In the genomic region with DNA sequence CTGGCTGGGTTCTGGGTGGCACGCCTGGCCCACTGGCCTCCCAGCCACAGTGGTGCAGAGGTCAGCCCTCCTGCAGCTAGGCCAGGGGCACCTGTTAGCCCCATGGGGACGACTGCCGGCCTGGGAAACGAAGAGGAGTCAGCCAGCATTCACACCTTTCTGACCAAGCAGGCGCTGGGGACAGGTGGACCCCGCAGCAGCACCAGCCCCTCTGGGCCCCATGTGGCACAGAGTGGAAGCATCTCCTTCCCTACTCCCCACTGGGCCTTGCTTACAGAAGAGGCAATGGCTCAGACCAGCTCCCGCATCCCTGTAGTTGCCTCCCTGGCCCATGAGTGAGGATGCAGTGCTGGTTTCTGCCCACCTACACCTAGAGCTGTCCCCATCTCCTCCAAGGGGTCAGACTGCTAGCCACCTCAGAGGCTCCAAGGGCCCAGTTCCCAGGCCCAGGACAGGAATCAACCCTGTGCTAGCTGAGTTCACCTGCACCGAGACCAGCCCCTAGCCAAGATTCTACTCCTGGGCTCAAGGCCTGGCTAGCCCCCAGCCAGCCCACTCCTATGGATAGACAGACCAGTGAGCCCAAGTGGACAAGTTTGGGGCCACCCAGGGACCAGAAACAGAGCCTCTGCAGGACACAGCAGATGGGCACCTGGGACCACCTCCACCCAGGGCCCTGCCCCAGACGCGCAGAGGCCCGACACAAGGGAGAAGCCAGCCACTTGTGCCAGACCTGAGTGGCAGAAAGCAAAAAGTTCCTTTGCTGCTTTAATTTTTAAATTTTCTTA, we compare ENCODE assay signal across 1 cellular context.
TF ChIP-seq lines count a peak whose summit lies in the region.

No MANE protein-coding gene starts in this region.

TF ChIP-seq in K562, 482 proteins besides CTCF, POLR2A, EP300 and RAD21 (continued from another document):
- TF ChIP-seq ZNF583 (CRISPR knock-in tag; IDR thresholded peaks at IDR 0.05) (peak; percentile 51; the same call in 1 of the 2 replicates), ZNF124 (CRISPR knock-in tag; IDR thresholded peaks at IDR 0.05) (no peak), TBL1XR1 (IDR thresholded peaks at IDR 0.05; ENCODE audit: low read length in 2 of 2) (no peak), ZNF436 (CRISPR knock-in tag; IDR thresholded peaks at IDR 0.05) (peak; percentile 44; the same call in 1 of the 2 replicates), COPS2 (conservative IDR thresholded peaks at IDR 0.05) (no peak), ELF2 (CRISPR knock-in tag; IDR thresholded peaks at IDR 0.05) (no peak), POLR2B (IDR thresholded peaks at IDR 0.05; ENCODE audit: low read depth, partially characterized antibody) (peak; percentile 54), ZNF239 (CRISPR knock-in tag; IDR thresholded peaks at IDR 0.05) (no peak), SMAD1 (IDR thresholded peaks at IDR 0.05; ENCODE audit: low read depth, low read length, partially characterized antibody) (no peak), NFIC (IDR thresholded peaks at IDR 0.05) (no peak), FOSL1 (tag; conservative IDR thresholded peaks at IDR 0.05) (no peak), RBBP5 (IDR thresholded peaks at IDR 0.05; ENCODE audit: borderline replicate concordance, insufficient read depth, low read length, poor library complexity, severe bottlenecking) (no peak), SOX6 (IDR thresholded peaks at IDR 0.05) (no peak), ZNF253 (CRISPR knock-in tag; conservative IDR thresholded peaks at IDR 0.05) (no peak), SUPT5H (IDR thresholded peaks at IDR 0.05) (peak; percentile 60), EZH2 (IDR thresholded peaks at IDR 0.05; ENCODE audit: borderline replicate concordance, low read depth, low read length) (no peak), ZNF347 (CRISPR knock-in tag; IDR thresholded peaks at IDR 0.05; ENCODE audit: low read depth) (0 out of 2 replicates have a peak, but pooled peaks have one; percentile 50), POLR2AphosphoS2 (IDR thresholded peaks at IDR 0.05; ENCODE audit: low read length) (peak; percentile 77), PHF8 (IDR thresholded peaks at IDR 0.05; ENCODE audit: borderline replicate concordance, low read length) (no peak; the same call in 1 of the 2 replicates), IFI16 (CRISPR knock-in tag; IDR thresholded peaks at IDR 0.05) (no peak), SNIP1 (IDR thresholded peaks at IDR 0.05; ENCODE audit: low read depth) (no peak), MAFF (IDR thresholded peaks at IDR 0.05; ENCODE audit: low read length) (no peak), TCFL5 (CRISPR knock-in tag; conservative IDR thresholded peaks at IDR 0.05) (no peak), GTF2F1 (IDR thresholded peaks at IDR 0.05; ENCODE audit: low read depth, low read length) (no peak), ZBTB8A (IDR thresholded peaks at IDR 0.05; ENCODE audit: partially characterized antibody) (no peak), TAL1 (IDR thresholded peaks at IDR 0.05) (no peak)
- TF ChIP-seq, protein P1, sequence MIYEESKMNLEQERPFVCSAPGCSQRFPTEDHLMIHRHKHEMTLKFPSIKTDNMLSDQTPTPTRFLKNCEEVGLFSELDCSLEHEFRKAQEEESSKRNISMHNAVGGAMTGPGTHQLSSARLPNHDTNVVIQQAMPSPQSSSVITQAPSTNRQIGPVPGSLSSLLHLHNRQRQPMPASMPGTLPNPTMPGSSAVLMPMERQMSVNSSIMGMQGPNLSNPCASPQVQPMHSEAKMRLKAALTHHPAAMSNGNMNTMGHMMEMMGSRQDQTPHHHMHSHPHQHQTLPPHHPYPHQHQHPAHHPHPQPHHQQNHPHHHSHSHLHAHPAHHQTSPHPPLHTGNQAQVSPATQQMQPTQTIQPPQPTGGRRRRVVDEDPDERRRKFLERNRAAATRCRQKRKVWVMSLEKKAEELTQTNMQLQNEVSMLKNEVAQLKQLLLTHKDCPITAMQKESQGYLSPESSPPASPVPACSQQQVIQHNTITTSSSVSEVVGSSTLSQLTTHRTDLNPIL (CRISPR knock-in tag; IDR thresholded peaks at IDR 0.05), result no peak
- TF ChIP-seq, protein P2, sequence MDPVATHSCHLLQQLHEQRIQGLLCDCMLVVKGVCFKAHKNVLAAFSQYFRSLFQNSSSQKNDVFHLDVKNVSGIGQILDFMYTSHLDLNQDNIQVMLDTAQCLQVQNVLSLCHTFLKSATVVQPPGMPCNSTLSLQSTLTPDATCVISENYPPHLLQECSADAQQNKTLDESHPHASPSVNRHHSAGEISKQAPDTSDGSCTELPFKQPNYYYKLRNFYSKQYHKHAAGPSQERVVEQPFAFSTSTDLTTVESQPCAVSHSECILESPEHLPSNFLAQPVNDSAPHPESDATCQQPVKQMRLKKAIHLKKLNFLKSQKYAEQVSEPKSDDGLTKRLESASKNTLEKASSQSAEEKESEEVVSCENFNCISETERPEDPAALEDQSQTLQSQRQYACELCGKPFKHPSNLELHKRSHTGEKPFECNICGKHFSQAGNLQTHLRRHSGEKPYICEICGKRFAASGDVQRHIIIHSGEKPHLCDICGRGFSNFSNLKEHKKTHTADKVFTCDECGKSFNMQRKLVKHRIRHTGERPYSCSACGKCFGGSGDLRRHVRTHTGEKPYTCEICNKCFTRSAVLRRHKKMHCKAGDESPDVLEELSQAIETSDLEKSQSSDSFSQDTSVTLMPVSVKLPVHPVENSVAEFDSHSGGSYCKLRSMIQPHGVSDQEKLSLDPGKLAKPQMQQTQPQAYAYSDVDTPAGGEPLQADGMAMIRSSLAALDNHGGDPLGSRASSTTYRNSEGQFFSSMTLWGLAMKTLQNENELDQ (CRISPR knock-in tag; IDR thresholded peaks at IDR 0.05; ENCODE audit: borderline replicate concordance), result no peak
- TF ChIP-seq, protein P3, sequence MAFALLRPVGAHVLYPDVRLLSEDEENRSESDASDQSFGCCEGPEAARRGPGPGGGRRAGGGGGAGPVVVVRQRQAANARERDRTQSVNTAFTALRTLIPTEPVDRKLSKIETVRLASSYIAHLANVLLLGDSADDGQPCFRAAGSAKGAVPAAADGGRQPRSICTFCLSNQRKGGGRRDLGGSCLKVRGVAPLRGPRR (CRISPR knock-in tag; IDR thresholded peaks at IDR 0.05), result peak; percentile 66; the same call in 1 of the 2 replicates
- TF ChIP-seq, protein P4, sequence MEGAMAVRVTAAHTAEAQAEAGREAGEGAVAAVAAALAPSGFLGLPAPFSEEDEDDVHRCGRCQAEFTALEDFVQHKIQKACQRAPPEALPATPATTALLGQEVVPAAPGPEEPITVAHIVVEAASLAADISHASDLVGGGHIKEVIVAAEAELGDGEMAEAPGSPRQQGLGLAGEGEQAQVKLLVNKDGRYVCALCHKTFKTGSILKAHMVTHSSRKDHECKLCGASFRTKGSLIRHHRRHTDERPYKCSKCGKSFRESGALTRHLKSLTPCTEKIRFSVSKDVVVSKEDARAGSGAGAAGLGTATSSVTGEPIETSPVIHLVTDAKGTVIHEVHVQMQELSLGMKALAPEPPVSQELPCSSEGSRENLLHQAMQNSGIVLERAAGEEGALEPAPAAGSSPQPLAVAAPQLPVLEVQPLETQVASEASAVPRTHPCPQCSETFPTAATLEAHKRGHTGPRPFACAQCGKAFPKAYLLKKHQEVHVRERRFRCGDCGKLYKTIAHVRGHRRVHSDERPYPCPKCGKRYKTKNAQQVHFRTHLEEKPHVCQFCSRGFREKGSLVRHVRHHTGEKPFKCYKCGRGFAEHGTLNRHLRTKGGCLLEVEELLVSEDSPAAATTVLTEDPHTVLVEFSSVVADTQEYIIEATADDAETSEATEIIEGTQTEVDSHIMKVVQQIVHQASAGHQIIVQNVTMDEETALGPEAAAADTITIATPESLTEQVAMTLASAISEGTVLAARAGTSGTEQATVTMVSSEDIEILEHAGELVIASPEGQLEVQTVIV (CRISPR knock-in tag; IDR thresholded peaks at IDR 0.05; ENCODE audit: borderline replicate concordance), result no peak
- TF ChIP-seq, protein P5, sequence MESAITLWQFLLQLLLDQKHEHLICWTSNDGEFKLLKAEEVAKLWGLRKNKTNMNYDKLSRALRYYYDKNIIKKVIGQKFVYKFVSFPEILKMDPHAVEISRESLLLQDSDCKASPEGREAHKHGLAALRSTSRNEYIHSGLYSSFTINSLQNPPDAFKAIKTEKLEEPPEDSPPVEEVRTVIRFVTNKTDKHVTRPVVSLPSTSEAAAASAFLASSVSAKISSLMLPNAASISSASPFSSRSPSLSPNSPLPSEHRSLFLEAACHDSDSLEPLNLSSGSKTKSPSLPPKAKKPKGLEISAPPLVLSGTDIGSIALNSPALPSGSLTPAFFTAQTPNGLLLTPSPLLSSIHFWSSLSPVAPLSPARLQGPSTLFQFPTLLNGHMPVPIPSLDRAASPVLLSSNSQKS (CRISPR knock-in tag; IDR thresholded peaks at IDR 0.05), result 0 out of 2 replicates have a peak, but pooled peaks have one; percentile 34
- TF ChIP-seq, protein P6, sequence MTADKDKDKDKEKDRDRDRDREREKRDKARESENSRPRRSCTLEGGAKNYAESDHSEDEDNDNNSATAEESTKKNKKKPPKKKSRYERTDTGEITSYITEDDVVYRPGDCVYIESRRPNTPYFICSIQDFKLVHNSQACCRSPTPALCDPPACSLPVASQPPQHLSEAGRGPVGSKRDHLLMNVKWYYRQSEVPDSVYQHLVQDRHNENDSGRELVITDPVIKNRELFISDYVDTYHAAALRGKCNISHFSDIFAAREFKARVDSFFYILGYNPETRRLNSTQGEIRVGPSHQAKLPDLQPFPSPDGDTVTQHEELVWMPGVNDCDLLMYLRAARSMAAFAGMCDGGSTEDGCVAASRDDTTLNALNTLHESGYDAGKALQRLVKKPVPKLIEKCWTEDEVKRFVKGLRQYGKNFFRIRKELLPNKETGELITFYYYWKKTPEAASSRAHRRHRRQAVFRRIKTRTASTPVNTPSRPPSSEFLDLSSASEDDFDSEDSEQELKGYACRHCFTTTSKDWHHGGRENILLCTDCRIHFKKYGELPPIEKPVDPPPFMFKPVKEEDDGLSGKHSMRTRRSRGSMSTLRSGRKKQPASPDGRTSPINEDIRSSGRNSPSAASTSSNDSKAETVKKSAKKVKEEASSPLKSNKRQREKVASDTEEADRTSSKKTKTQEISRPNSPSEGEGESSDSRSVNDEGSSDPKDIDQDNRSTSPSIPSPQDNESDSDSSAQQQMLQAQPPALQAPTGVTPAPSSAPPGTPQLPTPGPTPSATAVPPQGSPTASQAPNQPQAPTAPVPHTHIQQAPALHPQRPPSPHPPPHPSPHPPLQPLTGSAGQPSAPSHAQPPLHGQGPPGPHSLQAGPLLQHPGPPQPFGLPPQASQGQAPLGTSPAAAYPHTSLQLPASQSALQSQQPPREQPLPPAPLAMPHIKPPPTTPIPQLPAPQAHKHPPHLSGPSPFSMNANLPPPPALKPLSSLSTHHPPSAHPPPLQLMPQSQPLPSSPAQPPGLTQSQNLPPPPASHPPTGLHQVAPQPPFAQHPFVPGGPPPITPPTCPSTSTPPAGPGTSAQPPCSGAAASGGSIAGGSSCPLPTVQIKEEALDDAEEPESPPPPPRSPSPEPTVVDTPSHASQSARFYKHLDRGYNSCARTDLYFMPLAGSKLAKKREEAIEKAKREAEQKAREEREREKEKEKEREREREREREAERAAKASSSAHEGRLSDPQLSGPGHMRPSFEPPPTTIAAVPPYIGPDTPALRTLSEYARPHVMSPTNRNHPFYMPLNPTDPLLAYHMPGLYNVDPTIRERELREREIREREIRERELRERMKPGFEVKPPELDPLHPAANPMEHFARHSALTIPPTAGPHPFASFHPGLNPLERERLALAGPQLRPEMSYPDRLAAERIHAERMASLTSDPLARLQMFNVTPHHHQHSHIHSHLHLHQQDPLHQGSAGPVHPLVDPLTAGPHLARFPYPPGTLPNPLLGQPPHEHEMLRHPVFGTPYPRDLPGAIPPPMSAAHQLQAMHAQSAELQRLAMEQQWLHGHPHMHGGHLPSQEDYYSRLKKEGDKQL (CRISPR knock-in tag; IDR thresholded peaks at IDR 0.05; ENCODE audit: borderline replicate concordance), result no peak
- TF ChIP-seq, protein P7, sequence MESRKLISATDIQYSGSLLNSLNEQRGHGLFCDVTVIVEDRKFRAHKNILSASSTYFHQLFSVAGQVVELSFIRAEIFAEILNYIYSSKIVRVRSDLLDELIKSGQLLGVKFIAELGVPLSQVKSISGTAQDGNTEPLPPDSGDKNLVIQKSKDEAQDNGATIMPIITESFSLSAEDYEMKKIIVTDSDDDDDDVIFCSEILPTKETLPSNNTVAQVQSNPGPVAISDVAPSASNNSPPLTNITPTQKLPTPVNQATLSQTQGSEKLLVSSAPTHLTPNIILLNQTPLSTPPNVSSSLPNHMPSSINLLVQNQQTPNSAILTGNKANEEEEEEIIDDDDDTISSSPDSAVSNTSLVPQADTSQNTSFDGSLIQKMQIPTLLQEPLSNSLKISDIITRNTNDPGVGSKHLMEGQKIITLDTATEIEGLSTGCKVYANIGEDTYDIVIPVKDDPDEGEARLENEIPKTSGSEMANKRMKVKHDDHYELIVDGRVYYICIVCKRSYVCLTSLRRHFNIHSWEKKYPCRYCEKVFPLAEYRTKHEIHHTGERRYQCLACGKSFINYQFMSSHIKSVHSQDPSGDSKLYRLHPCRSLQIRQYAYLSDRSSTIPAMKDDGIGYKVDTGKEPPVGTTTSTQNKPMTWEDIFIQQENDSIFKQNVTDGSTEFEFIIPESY (CRISPR knock-in tag; IDR thresholded peaks at IDR 0.05), result no peak
- TF ChIP-seq, protein P8, sequence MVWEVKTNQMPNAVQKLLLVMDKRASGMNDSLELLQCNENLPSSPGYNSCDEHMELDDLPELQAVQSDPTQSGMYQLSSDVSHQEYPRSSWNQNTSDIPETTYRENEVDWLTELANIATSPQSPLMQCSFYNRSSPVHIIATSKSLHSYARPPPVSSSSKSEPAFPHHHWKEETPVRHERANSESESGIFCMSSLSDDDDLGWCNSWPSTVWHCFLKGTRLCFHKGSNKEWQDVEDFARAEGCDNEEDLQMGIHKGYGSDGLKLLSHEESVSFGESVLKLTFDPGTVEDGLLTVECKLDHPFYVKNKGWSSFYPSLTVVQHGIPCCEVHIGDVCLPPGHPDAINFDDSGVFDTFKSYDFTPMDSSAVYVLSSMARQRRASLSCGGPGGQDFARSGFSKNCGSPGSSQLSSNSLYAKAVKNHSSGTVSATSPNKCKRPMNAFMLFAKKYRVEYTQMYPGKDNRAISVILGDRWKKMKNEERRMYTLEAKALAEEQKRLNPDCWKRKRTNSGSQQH (CRISPR knock-in tag; IDR thresholded peaks at IDR 0.05), result 0 out of 2 replicates have a peak, but pooled peaks have one; percentile 61
- TF ChIP-seq, protein P9, sequence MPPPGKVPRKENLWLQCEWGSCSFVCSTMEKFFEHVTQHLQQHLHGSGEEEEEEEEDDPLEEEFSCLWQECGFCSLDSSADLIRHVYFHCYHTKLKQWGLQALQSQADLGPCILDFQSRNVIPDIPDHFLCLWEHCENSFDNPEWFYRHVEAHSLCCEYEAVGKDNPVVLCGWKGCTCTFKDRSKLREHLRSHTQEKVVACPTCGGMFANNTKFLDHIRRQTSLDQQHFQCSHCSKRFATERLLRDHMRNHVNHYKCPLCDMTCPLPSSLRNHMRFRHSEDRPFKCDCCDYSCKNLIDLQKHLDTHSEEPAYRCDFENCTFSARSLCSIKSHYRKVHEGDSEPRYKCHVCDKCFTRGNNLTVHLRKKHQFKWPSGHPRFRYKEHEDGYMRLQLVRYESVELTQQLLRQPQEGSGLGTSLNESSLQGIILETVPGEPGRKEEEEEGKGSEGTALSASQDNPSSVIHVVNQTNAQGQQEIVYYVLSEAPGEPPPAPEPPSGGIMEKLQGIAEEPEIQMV (tag; conservative IDR thresholded peaks at IDR 0.05; ENCODE audit: low read depth), result no peak
- TF ChIP-seq, protein P10, sequence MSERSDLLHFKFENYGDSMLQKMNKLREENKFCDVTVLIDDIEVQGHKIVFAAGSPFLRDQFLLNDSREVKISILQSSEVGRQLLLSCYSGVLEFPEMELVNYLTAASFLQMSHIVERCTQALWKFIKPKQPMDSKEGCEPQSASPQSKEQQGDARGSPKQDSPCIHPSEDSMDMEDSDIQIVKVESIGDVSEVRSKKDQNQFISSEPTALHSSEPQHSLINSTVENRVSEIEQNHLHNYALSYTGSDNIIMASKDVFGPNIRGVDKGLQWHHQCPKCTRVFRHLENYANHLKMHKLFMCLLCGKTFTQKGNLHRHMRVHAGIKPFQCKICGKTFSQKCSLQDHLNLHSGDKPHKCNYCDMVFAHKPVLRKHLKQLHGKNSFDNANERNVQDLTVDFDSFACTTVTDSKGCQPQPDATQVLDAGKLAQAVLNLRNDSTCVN (CRISPR knock-in tag; IDR thresholded peaks at IDR 0.05), result 0 out of 2 replicates have a peak, but pooled peaks have one; percentile 67
